ENCODE assay signal across 31 cellular contexts in the genomic region with DNA sequence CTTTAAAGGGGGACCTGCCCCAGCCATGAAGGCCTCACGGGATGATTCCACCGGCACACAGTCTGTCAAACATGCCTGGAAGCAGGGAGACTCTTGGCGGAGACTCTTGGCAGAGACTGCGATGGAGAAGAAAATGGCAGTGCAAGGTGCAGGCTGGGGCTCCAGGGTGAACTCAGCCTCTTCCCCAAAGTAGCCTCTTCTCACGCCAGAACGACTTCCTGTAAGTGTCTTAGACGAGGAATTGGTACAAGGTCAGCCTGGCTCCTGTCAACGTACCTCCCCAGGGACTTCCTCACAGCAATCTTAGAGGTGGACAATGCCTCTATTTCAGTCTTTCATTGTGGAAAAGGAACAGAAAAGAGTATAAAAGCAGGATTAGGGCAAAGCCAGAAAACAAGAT.
DNase-seq lines count a peak whose midpoint lies in the region; ATAC-seq, FAIRE-seq and TF ChIP-seq lines count a peak whose summit lies in the region.
"Had no signal": no experiment of that assay in that cellular context is flagged by ENCODE, and none has a peak within 500 bp of the region (broad histone marks: within the 10 kb centered on the region; RNA-seq: fewer than 3 reads in every experiment).

No MANE protein-coding gene starts in this region.

- DNase-seq in HepG2 (ENCODE audit: low spot score), result no peak
- DNase-seq in Panc1 (ENCODE audit: low read depth, low spot score), result no peak
- no peak for DNase-seq in H1 (ENCODE audit: low read depth in 1 of 2, low spot score in 2 of 2)
- no peak for DNase-seq in T-helper 1 cell
- DNase-seq in activated T-cell treated with anti-CD3 and anti-CD28 coated beads, Interleukin-2, amount 50 U/mL, for 72 hours, result no peak
- no peak for DNase-seq in NCI-H146 (lab: John Stamatoyannopoulos, UW)
- no peak for DNase-seq in naive thymus-derived CD8-positive, alpha-beta T cell
- DNase-seq: activated CD4-positive, alpha-beta T cell treated with anti-CD3 and anti-CD28 coated beads for 4 hours; activated CD8-positive, alpha-beta memory T cell treated with anti-CD3 and anti-CD28 coated beads for 24 hours; activated naive CD4-positive, alpha-beta T cell; adrenal gland; brain microvascular endothelial cell; DMS153; effector CD4-positive, alpha-beta T cell; GDM1; islet precursor cell; KG1; left ventricle myocardium superior; MG63; midbrain; naive thymus-derived CD4-positive, alpha-beta T cell; NCI-H1694 treated with DMSO at 0.1 percent for 48 hours; NCI-H2171 treated with DMSO at 0.1 percent for 48 hours; NCI-H526; T-helper 17 cell; tibial artery had no signal

- no peaks in the 10 kb centered on the region for H3K9me3 ChIP-seq in liver (ENCODE audit: control insufficient read depth in 4 of 4, low read length in 3 of 4)
- no peaks in the 10 kb centered on the region for H3K9me3 ChIP-seq in HepG2 (ENCODE audit: low read length)
- H3K9me3 ChIP-seq in Panc1 (ENCODE audit: control insufficient read depth, insufficient read depth, low read depth, low read length), result no peaks in the 10 kb centered on the region; the same call in 1 of the 2 replicates
- no peaks in the 10 kb centered on the region for H3K9me3 ChIP-seq in H1 (ENCODE audit: insufficient read depth in 2 of 2, low read depth in 1 of 2, low read length in 1 of 2)
- H3K9me3 ChIP-seq: adrenal gland, MG63, tibial artery had no signal

- H2AK5ac ChIP-seq in H1 (ENCODE audit: low read depth, low read length), result no peak overlapping the region

- H3K36me3 Mint-ChIP-seq in activated T-cell treated with anti-CD3 and anti-CD28 coated beads, Interleukin-2, amount 50 U/mL, for 72 hours (ENCODE audit: insufficient read depth in 2 of 2), result no peaks in the 10 kb centered on the region
- no peaks in the 10 kb centered on the region for H3K36me3 Mint-ChIP-seq in naive thymus-derived CD8-positive, alpha-beta T cell

- FAIRE-seq in HepG2 (lab: Jason Lieb, UNC), result no peak
- no peak for FAIRE-seq in H1 (lab: Jason Lieb, UNC)

- H4K91ac ChIP-seq in H1 (replicated peaks; ENCODE audit: insufficient read length, low read length), result no peak overlapping the region

- TF ChIP-seq EP300 in HepG2 (IDR thresholded peaks at IDR 0.05; ENCODE audit: low read depth in 2 of 2, low read length in 2 of 2) (no peak), HepG2 (CRISPR knock-in tag; IDR thresholded peaks at IDR 0.05; ENCODE audit: borderline replicate concordance) (no peak), H1 (IDR thresholded peaks at IDR 0.05; ENCODE audit: borderline replicate concordance in 1 of 2, low read depth in 2 of 2, low read length in 2 of 2) (no peak)

- H3K27ac ChIP-seq in liver (ENCODE audit: low read depth in 1 of 2, low read length in 2 of 2) (peak overlapping the region; percentile 28 to 31), HepG2 (ENCODE audit: extremely low read length, insufficient read depth, low read length) (no peak overlapping the region), Panc1 (ENCODE audit: low read length) (peak overlapping the region; percentile 69; the same call in 1 of the 2 replicates), H1 (ENCODE audit: low read depth, low read length) (no peak overlapping the region)
- H3K27ac ChIP-seq: brain microvascular endothelial cell, epithelial cell of prostate, SK-N-MC, tibial artery had no signal

- H3K18ac ChIP-seq in H1 (ENCODE audit: extremely low read depth, low read length), result no peak overlapping the region

- H2BK15ac ChIP-seq in H1 (ENCODE audit: low read length), result no peak overlapping the region

- H3K4me2 ChIP-seq in HepG2 (ENCODE audit: low read depth, low read length), result no peak overlapping the region
- H3K4me2 ChIP-seq in H1 (ENCODE audit: insufficient read depth in 1 of 2, low read depth in 2 of 2, low read length in 2 of 2), result no peak overlapping the region

- H3K4me3 ChIP-seq in liver (ENCODE audit: low read depth in 1 of 3, low read length in 3 of 3) (no peak overlapping the region), HepG2 (replicated peaks in 1 of 3; ENCODE audit: insufficient read depth in 1 of 3, low read depth in 2 of 3, low read length in 3 of 3) (no peak overlapping the region), Panc1 (ENCODE audit: low read depth in 2 of 2, low read length in 2 of 2) (no peak overlapping the region), H1 (ENCODE audit: extremely low read depth in 1 of 4, insufficient read depth in 2 of 4, low read depth in 3 of 4, low read length in 4 of 4) (no peak overlapping the region)
- H3K4me3 ChIP-seq: adrenal gland, MG63, SK-N-MC, tibial artery had no signal

- peaks cover 36% of the 10 kb centered on the region for H3K27me3 Mint-ChIP-seq in activated T-cell treated with anti-CD3 and anti-CD28 coated beads, Interleukin-2, amount 50 U/mL, for 72 hours (ENCODE audit: low read depth)
- no peaks in the 10 kb centered on the region for H3K27me3 Mint-ChIP-seq in naive thymus-derived CD8-positive, alpha-beta T cell
- H3K27me3 Mint-ChIP-seq: stimulated activated naive CD8-positive, alpha-beta T cell treated with anti-CD3 and anti-CD28 coated beads, Interleukin-15, Interleukin-2, amounts not matched to agents 100 ng/mL and 50 ng/mL, for 24 hours; T-helper 17 cell had no signal

- no peak for TF ChIP-seq CTCF in liver (IDR thresholded peaks at IDR 0.05; ENCODE audit: low read depth, low read length, missing input control)
- TF ChIP-seq CTCF in HepG2 (CRISPR knock-in tag; IDR thresholded peaks at IDR 0.05), result no peak
- no peak for TF ChIP-seq CTCF in Panc1 (IDR thresholded peaks at IDR 0.05)
- TF ChIP-seq CTCF in H1 (IDR thresholded peaks at IDR 0.05; ENCODE audit: control extremely low read depth in 1 of 3, insufficient read depth in 1 of 3, low read depth in 1 of 3, low read length in 3 of 3), result no peak

- no peak overlapping the region for H2BK120ac ChIP-seq in H1 (replicated peaks; ENCODE audit: low read depth, low read length)

- H2AFZ ChIP-seq in HepG2 (ENCODE audit: low read length), result no peak overlapping the region
- peak overlapping the region; percentile 42; the same call in 1 of the 2 replicates for H2AFZ ChIP-seq in H1 (ENCODE audit: low read length)

- in situ Hi-C loops in HepG2 (cut with HindIII; ENCODE audit: extremely low pct_ligation_motif_present, low pct_unique_long_range_greater_than_20kb) (no loop called here), Panc1 (cut with HindIII; ENCODE audit: low pct_unique_long_range_greater_than_20kb, low sequenced_read_pairs) (no loop called here)

- H3K79me1 ChIP-seq in H1 (ENCODE audit: low read depth, low read length), result no peaks in the 10 kb centered on the region

- TF ChIP-seq RAD21 in liver (IDR thresholded peaks at IDR 0.05) (no peak), HepG2 (CRISPR knock-in tag; IDR thresholded peaks at IDR 0.05) (no peak), H1 (IDR thresholded peaks at IDR 0.05 in 1 of 2, conservative IDR thresholded peaks at IDR 0.05 in 1 of 2; ENCODE audit: low read depth in 2 of 2, low read length in 2 of 2) (no peak)

- H4K8ac ChIP-seq in H1 (ENCODE audit: extremely low read depth, insufficient read depth, low read length), result no peak overlapping the region

- H3K27me3 ChIP-seq in liver (ENCODE audit: control insufficient read depth in 4 of 4, insufficient read depth in 4 of 4, low read length in 3 of 4), result no peaks in the 10 kb centered on the region
- no peaks in the 10 kb centered on the region for H3K27me3 ChIP-seq in HepG2 (ENCODE audit: control insufficient read depth in 1 of 2, insufficient read depth in 2 of 2, low read length in 2 of 2)
- H3K27me3 ChIP-seq in Panc1 (ENCODE audit: control insufficient read depth, insufficient read depth, low read length), result no peaks in the 10 kb centered on the region
- H3K27me3 ChIP-seq in H1 (replicated peaks in 1 of 4; ENCODE audit: control insufficient read depth in 3 of 4, extremely low read depth in 1 of 4, insufficient read depth in 3 of 4, low read length in 3 of 4), result no peaks in the 10 kb centered on the region
- H3K27me3 ChIP-seq: adrenal gland, brain microvascular endothelial cell, MG63, tibial artery had no signal

- no peak overlapping the region for H2BK5ac ChIP-seq in H1 (ENCODE audit: low read depth, low read length)

- POLR2A ChIA-PET in HepG2 (lab: Yijun Ruan, JAX), result no interaction called here
- POLR2A ChIA-PET in Panc1 (lab: Charles Lee), result no interaction called here
- POLR2A ChIA-PET in H1 (lab: Charles Lee; ENCODE audit: partially characterized antibody), result no interaction called here
- POLR2A ChIA-PET in naive thymus-derived CD8-positive, alpha-beta T cell (lab: Charles Lee), result no interaction called here

- ATAC-seq in HepG2 (no peak), Panc1 (0 out of 2 replicates have a peak, but pooled peaks have one; percentile 12)
- ATAC-seq in activated T-cell treated with anti-CD3 and anti-CD28 coated beads, Interleukin-2, amount 50 U/mL, for 72 hours (replicated peaks in 1 of 2), result no peak
- ATAC-seq in naive thymus-derived CD8-positive, alpha-beta T cell, result no peak
- ATAC-seq: HCT116; left ventricle myocardium superior; naive thymus-derived CD4-positive, alpha-beta T cell; T-helper 17 cell had no signal

- H3K14ac ChIP-seq in H1 (ENCODE audit: insufficient read length), result no peak overlapping the region

- H3K27ac Mint-ChIP-seq in activated T-cell treated with anti-CD3 and anti-CD28 coated beads, Interleukin-2, amount 50 U/mL, for 72 hours, result no peak overlapping the region
- peak overlapping the region in 1 of 10 donors; percentile 29 for H3K27ac Mint-ChIP-seq in naive thymus-derived CD8-positive, alpha-beta T cell
- H3K27ac Mint-ChIP-seq: stimulated activated naive CD8-positive, alpha-beta T cell treated with anti-CD3 and anti-CD28 coated beads, Interleukin-15, Interleukin-2, amounts not matched to agents 100 ng/mL and 50 ng/mL, for 24 hours; T-helper 17 cell had no signal

- H3K36me3 ChIP-seq in liver (ENCODE audit: control insufficient read depth in 4 of 4, insufficient read depth in 3 of 4, low read depth in 1 of 4, low read length in 3 of 4) (no peaks in the 10 kb centered on the region), HepG2 (replicated peaks in 1 of 2; ENCODE audit: control insufficient read depth in 1 of 2, insufficient read depth in 2 of 2, low read length in 2 of 2) (no peaks in the 10 kb centered on the region), Panc1 (ENCODE audit: control insufficient read depth, insufficient read depth, low read length) (no peaks in the 10 kb centered on the region), H1 (ENCODE audit: control insufficient read depth in 2 of 4, insufficient read depth in 4 of 4, low read length in 3 of 4) (no peaks in the 10 kb centered on the region)
- H3K36me3 ChIP-seq: adrenal gland, brain microvascular endothelial cell, MG63, tibial artery had no signal

- no peak overlapping the region for H2BK12ac ChIP-seq in H1 (ENCODE audit: low read depth, low read length)

- H3K4me1 ChIP-seq in liver (ENCODE audit: control insufficient read depth in 4 of 4, insufficient read depth in 4 of 4, low read length in 3 of 4) (no peaks in the 10 kb centered on the region), HepG2 (ENCODE audit: insufficient read depth, low read length) (no peaks in the 10 kb centered on the region), Panc1 (ENCODE audit: control insufficient read depth, insufficient read depth, low read length) (peaks cover 3% of the 10 kb centered on the region; the same call in 1 of the 2 replicates), H1 (replicated peaks in 1 of 4; ENCODE audit: control insufficient read depth in 3 of 4, insufficient read depth in 4 of 4, low read length in 3 of 4) (peaks cover 0 to 4% (median 0%) of the 10 kb centered on the region in 4 experiments; a peak in 1 of 7 replicates)
- H3K4me1 ChIP-seq: adrenal gland, tibial artery had no signal

- no peaks in the 10 kb centered on the region for H3K9me3 Mint-ChIP-seq in activated T-cell treated with anti-CD3 and anti-CD28 coated beads, Interleukin-2, amount 50 U/mL, for 72 hours
- no peaks in the 10 kb centered on the region for H3K9me3 Mint-ChIP-seq in naive thymus-derived CD8-positive, alpha-beta T cell
- H3K9me3 Mint-ChIP-seq: naive thymus-derived CD4-positive, alpha-beta T cell; stimulated activated naive CD8-positive, alpha-beta T cell treated with anti-CD3 and anti-CD28 coated beads, Interleukin-15, Interleukin-2, amounts not matched to agents 100 ng/mL and 50 ng/mL, for 24 hours had no signal

- no peak overlapping the region for H3K56ac ChIP-seq in H1 (replicated peaks; ENCODE audit: insufficient read length, low read depth, low read length)

- H2BK20ac ChIP-seq in H1 (ENCODE audit: low read length), result no peak overlapping the region

- BruUV-seq in HepG2 (replicated peaks; lab: Mats Ljungman, UMichigan), result no TSS peak
- BruUV-seq in Panc1 (replicated peaks; lab: Mats Ljungman, UMichigan), result no TSS peak

- H3K79me2 ChIP-seq in HepG2 (ENCODE audit: insufficient read depth, low read length), result no peaks in the 10 kb centered on the region
- no peaks in the 10 kb centered on the region for H3K79me2 ChIP-seq in H1 (ENCODE audit: control insufficient read depth in 1 of 2, insufficient read depth in 2 of 2, low read length in 2 of 2)

- H4K20me1 ChIP-seq in HepG2 (ENCODE audit: insufficient read depth, low read length) (no peaks in the 10 kb centered on the region), H1 (replicated peaks in 1 of 2; ENCODE audit: control insufficient read depth in 1 of 2, insufficient read depth in 2 of 2, low read length in 2 of 2) (no peaks in the 10 kb centered on the region)

- 69% methylated on average over 8 of the region's 8 CpGs for WGBS in liver
- WGBS in HepG2 (ENCODE audit: low lambda C conversion rate), result 61% methylated on average over 8 of the region's 8 CpGs
- 90% methylated on average over 8 of the region's 8 CpGs; no CpG with 5 or more reads in 1 of the 2 experiments for WGBS in H1 (ENCODE audit: extremely low coverage in 1 of 2, insufficient coverage in 1 of 2, insufficient read length in 1 of 2, insufficient replicate concordance in 2 of 2, low coverage in 1 of 2, low lambda C conversion rate in 2 of 2, missing lambda C conversion rate in 1 of 2), 2 experiments

- H3K4ac ChIP-seq in H1 (replicated peaks; ENCODE audit: insufficient read length, low read depth, low read length), result no peak overlapping the region

- no peak overlapping the region for H3K23ac ChIP-seq in H1 (ENCODE audit: insufficient read length)

- peaks cover 58% of the 10 kb centered on the region for H3K4me1 Mint-ChIP-seq in activated T-cell treated with anti-CD3 and anti-CD28 coated beads, Interleukin-2, amount 50 U/mL, for 72 hours (ENCODE audit: low read depth)
- H3K4me1 Mint-ChIP-seq in naive thymus-derived CD8-positive, alpha-beta T cell, result peaks cover 15 to 43% (median 34%) of the 10 kb centered on the region in 4 donors

- intact Hi-C loops in HepG2 (cut with micrococcal nuclease; ENCODE audit: unreplicated experiment), result no loop called here
- intact Hi-C loops in Panc1 (cut with micrococcal nuclease; ENCODE audit: unreplicated experiment), result no loop called here

- no peak overlapping the region for H3K4me3 Mint-ChIP-seq in activated T-cell treated with anti-CD3 and anti-CD28 coated beads, Interleukin-2, amount 50 U/mL, for 72 hours
- no peak overlapping the region for H3K4me3 Mint-ChIP-seq in naive thymus-derived CD8-positive, alpha-beta T cell
- H3K4me3 Mint-ChIP-seq: naive thymus-derived CD4-positive, alpha-beta T cell; stimulated activated naive CD8-positive, alpha-beta T cell treated with anti-CD3 and anti-CD28 coated beads, Interleukin-15, Interleukin-2, amounts not matched to agents 100 ng/mL and 50 ng/mL, for 24 hours; T-helper 17 cell had no signal

- no peaks in the 10 kb centered on the region for H3K23me2 ChIP-seq in H1 (ENCODE audit: low read depth, low read length)

- H4K5ac ChIP-seq in H1 (ENCODE audit: insufficient read length, low read depth, low read length), result no peak overlapping the region

- H3K9ac ChIP-seq in liver (ENCODE audit: low read depth in 1 of 2, low read length in 2 of 2), result no peak overlapping the region
- no peak overlapping the region for H3K9ac ChIP-seq in HepG2 (ENCODE audit: insufficient read depth, low read depth, low read length)
- H3K9ac ChIP-seq in H1 (replicated peaks in 1 of 4; ENCODE audit: extremely low read depth in 1 of 4, low read depth in 3 of 4, low read length in 3 of 4), result no peak overlapping the region

- CTCF ChIA-PET in HepG2 (lab: Yijun Ruan, JAX; ENCODE audit: low intra/inter-chr PET ratio, low total read pairs), result no interaction called here
- CTCF ChIA-PET in Panc1 (lab: Charles Lee), result no interaction called here
- CTCF ChIA-PET in H1 (lab: Charles Lee; ENCODE audit: partially characterized antibody), result interaction anchor here (0.6 to 1.4 kb wide), 4 partner anchors 9 to 165 kb away, joined by 3 to 4 read pairs (median 4); no protein-coding TSS in a partner anchor

- TF ChIP-seq POLR2A in HepG2 (IDR thresholded peaks at IDR 0.05; ENCODE audit: insufficient read depth in 1 of 2, low read depth in 2 of 2, low read length in 2 of 2) (no peak), H1 (IDR thresholded peaks at IDR 0.05; ENCODE audit: control extremely low read depth in 1 of 2, low read depth in 2 of 2, low read length in 2 of 2) (no peak)

Comparison
In these comparisons a context has a peak if more than half of its experiments do, and no peak if none do; other contexts are left out.
1. H3K27ac ChIP-seq: peak in liver (2 of 2) and Panc1 (single experiment); none in HepG2 (single experiment) and H1 (single experiment).